ENCODE assay signal across 13 cellular contexts in the genomic region with DNA sequence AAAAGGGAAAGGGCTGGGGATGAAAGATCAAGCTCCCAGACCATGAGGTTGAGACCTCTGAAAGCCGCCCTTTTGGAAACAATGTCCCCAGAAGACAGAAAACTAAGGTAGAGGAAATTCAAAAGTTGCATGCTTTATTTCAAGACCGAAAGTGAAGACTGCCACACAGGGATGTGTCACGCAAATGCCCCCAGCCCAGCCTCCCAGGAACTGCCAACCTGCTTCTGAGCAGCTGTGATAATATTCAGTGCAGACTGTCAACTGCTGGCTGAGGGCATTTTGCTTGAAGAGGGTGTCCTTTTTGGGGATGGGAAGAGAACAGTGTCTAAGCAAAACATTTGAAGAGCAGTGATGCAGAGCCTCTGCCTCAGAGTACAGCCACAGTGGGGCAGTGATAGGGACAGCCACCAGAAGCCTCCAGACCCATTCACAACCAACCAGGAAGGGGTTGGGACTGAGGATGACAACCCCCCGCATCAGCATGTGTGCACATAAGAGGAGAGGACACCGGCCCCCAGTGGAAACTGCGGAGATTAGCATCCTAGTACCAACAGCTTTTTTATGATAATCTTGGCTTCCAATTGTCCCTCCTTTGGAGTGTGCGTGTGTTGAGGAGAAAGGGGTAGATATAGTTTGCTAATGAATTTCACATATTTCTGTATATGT. TPM values are rescaled to one million over a fixed set of nuclear protein-coding genes. Genes with fewer than 3 reads are reported as not detected.
DNase-seq lines count a peak whose midpoint lies in the region; TF ChIP-seq lines count a peak whose summit lies in the region.
"Had no signal": no experiment of that assay in that cellular context is flagged by ENCODE, and none has a peak within 500 bp of the region (broad histone marks: within the 10 kb centered on the region; RNA-seq: fewer than 3 reads in every experiment).

No MANE protein-coding gene starts in this region.

- no peak overlapping the region for H3K9ac ChIP-seq in H9 (ENCODE audit: extremely low read depth, insufficient read length, low read length)
- no peak overlapping the region; the same call in 1 of the 2 replicates for H3K9ac ChIP-seq in OCI-LY1 (ENCODE audit: low read length)
- no peak overlapping the region for H3K9ac ChIP-seq in endodermal cell (ENCODE audit: extremely low read depth, low read length, poor library complexity, severe bottlenecking)
- H3K9ac ChIP-seq: BLaER1 had no signal

- H4K20me1 ChIP-seq in H9 (ENCODE audit: control insufficient read depth, insufficient read depth, insufficient read length) (no peaks in the 10 kb centered on the region), OCI-LY1 (ENCODE audit: insufficient read depth, low read length) (no peaks in the 10 kb centered on the region)
- H4K20me1 ChIP-seq: BLaER1 had no signal

- H3F3A ChIP-seq in OCI-LY1 (ENCODE audit: insufficient read depth, low read length) = peaks cover 6% of the 10 kb centered on the region; the same call in 1 of the 2 replicates

- no peak overlapping the region for H4K5ac ChIP-seq in H9 (ENCODE audit: insufficient read length, low read depth, low read length)

- no peak overlapping the region for H2BK120ac ChIP-seq in H9 (ENCODE audit: low read depth, low read length, poor library complexity, severe bottlenecking)

- H2BK12ac ChIP-seq in H9 (ENCODE audit: insufficient read length, low read depth, low read length) = no peak overlapping the region

- WGBS in H9 (ENCODE audit: extremely low coverage, insufficient read length, low lambda C conversion rate) = no CpG with 5 or more reads among the region's 7 CpGs
- 79 to 96% methylated on average over 4 to 7 of the region's 7 CpGs for WGBS in endodermal cell (ENCODE audit: insufficient coverage in 1 of 2, insufficient read length in 1 of 2), 2 experiments

- H4K91ac ChIP-seq in H9 (ENCODE audit: insufficient read length, low read depth, low read length) = no peak overlapping the region

- no peak overlapping the region for H2BK20ac ChIP-seq in H9 (ENCODE audit: low read depth, low read length, poor library complexity, severe bottlenecking)

- H3K27me3 Mint-ChIP-seq in H9 (ENCODE audit: low read depth) (no peaks in the 10 kb centered on the region), endodermal cell (ENCODE audit: insufficient read depth) (no peaks in the 10 kb centered on the region)

- H3K36me3 Mint-ChIP-seq in H9 (ENCODE audit: insufficient read depth in 1 of 3, low read depth in 3 of 3) = no peaks in the 10 kb centered on the region
- H3K36me3 Mint-ChIP-seq in endodermal cell (ENCODE audit: low read depth) = no peaks in the 10 kb centered on the region

- H3K27ac ChIP-seq in H9 (ENCODE audit: insufficient read length, low read depth, low read length) (no peak overlapping the region), OCI-LY1 (ENCODE audit: low read depth, low read length, poor library complexity, severe bottlenecking) (peak overlapping the region; percentile 64), endodermal cell (ENCODE audit: low read depth, low read length) (no peak overlapping the region), SJCRH30 (no peak overlapping the region)
- H3K27ac ChIP-seq: BLaER1, left ventricle myocardium inferior had no signal

- H3T11ph ChIP-seq in H9 (ENCODE audit: low read length) = no peak overlapping the region

- no peak overlapping the region for H3K14ac ChIP-seq in H9 (ENCODE audit: insufficient read depth, low read length)

- H3K4me1 Mint-ChIP-seq in H9 (peaks cover 13 to 17% of the 10 kb centered on the region in 2 experiments), endodermal cell (peaks cover 5% of the 10 kb centered on the region)

- H3K4me3 Mint-ChIP-seq in H9 (no peak overlapping the region), endodermal cell (no peak overlapping the region)

- TF ChIP-seq CTCF in H9 (conservative IDR thresholded peaks at IDR 0.05) (peak; percentile 27; the same call in 1 of the 3 replicates), OCI-LY1 (IDR thresholded peaks at IDR 0.05; ENCODE audit: low read length) (no peak), endodermal cell (conservative IDR thresholded peaks at IDR 0.05) (peak; percentile 37)

- H3K27ac Mint-ChIP-seq in H9 (no peak overlapping the region), endodermal cell (no peak overlapping the region)

- no peaks in the 10 kb centered on the region for H3K9me3 ChIP-seq in H9 (ENCODE audit: control insufficient read depth, low read depth, low read length)
- H3K9me3 ChIP-seq in OCI-LY1 (ENCODE audit: low read length) = no peaks in the 10 kb centered on the region
- no peaks in the 10 kb centered on the region for H3K9me3 ChIP-seq in endodermal cell (ENCODE audit: control insufficient read depth, low read length)
- H3K9me3 ChIP-seq in SJCRH30 (replicated peaks) = no peaks in the 10 kb centered on the region
- H3K9me3 ChIP-seq: BLaER1, left ventricle myocardium inferior had no signal

- no peaks in the 10 kb centered on the region for H3K4me1 ChIP-seq in H9 (ENCODE audit: insufficient read depth, low read length)
- peaks cover 22% of the 10 kb centered on the region for H3K4me1 ChIP-seq in OCI-LY1 (ENCODE audit: insufficient read depth, low read length, severe bottlenecking)
- H3K4me1 ChIP-seq in endodermal cell (ENCODE audit: control insufficient read depth, insufficient read depth, low read length) = no peaks in the 10 kb centered on the region
- no peaks in the 10 kb centered on the region for H3K4me1 ChIP-seq in SJCRH30
- H3K4me1 ChIP-seq: BLaER1, left ventricle myocardium inferior had no signal

- H3K27me3 ChIP-seq in H9 (ENCODE audit: insufficient read depth, low read length) = no peaks in the 10 kb centered on the region
- no peaks in the 10 kb centered on the region for H3K27me3 ChIP-seq in OCI-LY1 (ENCODE audit: insufficient read depth, low read length)
- H3K27me3 ChIP-seq in endodermal cell (ENCODE audit: control insufficient read depth, insufficient read depth, low read length, poor library complexity, severe bottlenecking) = no peaks in the 10 kb centered on the region
- H3K27me3 ChIP-seq in SJCRH30 = peaks cover 8% of the 10 kb centered on the region; the same call in 1 of the 2 replicates
- H3K27me3 ChIP-seq: BLaER1 had no signal

- H3K79me1 ChIP-seq in H9 (ENCODE audit: insufficient read depth, low read depth, low read length, poor library complexity, severe bottlenecking) = no peaks in the 10 kb centered on the region

- H3K36me3 ChIP-seq in OCI-LY1 (ENCODE audit: insufficient read depth, low read length) = no peaks in the 10 kb centered on the region
- H3K36me3 ChIP-seq in endodermal cell (ENCODE audit: control insufficient read depth, insufficient read depth, low read length) = no peaks in the 10 kb centered on the region
- H3K36me3 ChIP-seq in SJCRH30 = no peaks in the 10 kb centered on the region
- H3K36me3 ChIP-seq: BLaER1, left ventricle myocardium inferior had no signal

- H2AFZ ChIP-seq in H9 (ENCODE audit: low read length) = no peak overlapping the region
- H2AFZ ChIP-seq in OCI-LY1 (ENCODE audit: low read length) = no peak overlapping the region

- no peak overlapping the region for H4K8ac ChIP-seq in H9 (replicated peaks; ENCODE audit: insufficient read length, low read depth, low read length)

- H3K23me2 ChIP-seq in H9 (ENCODE audit: insufficient read length, low read depth, low read length, poor library complexity, severe bottlenecking) = no peaks in the 10 kb centered on the region

- H3K9me3 Mint-ChIP-seq in H9 = no peaks in the 10 kb centered on the region
- peaks cover 4% of the 10 kb centered on the region for H3K9me3 Mint-ChIP-seq in endodermal cell

- H2BK5ac ChIP-seq in H9 (ENCODE audit: insufficient read length, low read length) = no peak overlapping the region

- H3K56ac ChIP-seq in H9 (ENCODE audit: insufficient read length, low read depth, low read length) = no peak overlapping the region

- no peak overlapping the region for H2BK15ac ChIP-seq in H9 (ENCODE audit: low read depth, low read length)

- H3K79me2 ChIP-seq in H9 (ENCODE audit: insufficient read depth, low read length) = no peaks in the 10 kb centered on the region
- H3K79me2 ChIP-seq in OCI-LY1 (ENCODE audit: insufficient read depth, low read length) = no peaks in the 10 kb centered on the region

- H3K4me3 ChIP-seq in OCI-LY1 (ENCODE audit: low read depth, low read length, poor library complexity, severe bottlenecking) = no peak overlapping the region
- H3K4me3 ChIP-seq in endodermal cell (ENCODE audit: low read length) = no peak overlapping the region
- no peak overlapping the region for H3K4me3 ChIP-seq in SJCRH30
- H3K4me3 ChIP-seq: BLaER1, left ventricle myocardium inferior had no signal

- H3K9me2 ChIP-seq in OCI-LY1 (ENCODE audit: low read depth, low read length) = no peaks in the 10 kb centered on the region

- H3K18ac ChIP-seq in H9 (ENCODE audit: insufficient read length, low read depth, low read length) = no peak overlapping the region

- H3K4me2 ChIP-seq in H9 (ENCODE audit: insufficient read depth, insufficient read length, low read length) (no peak overlapping the region), OCI-LY1 (ENCODE audit: low read length) (peak overlapping the region; percentile 21; the same call in 1 of the 2 replicates)
- H3K4me2 ChIP-seq: BLaER1 had no signal

- H2AK5ac ChIP-seq in H9 (ENCODE audit: insufficient read length, low read length) = no peak overlapping the region

- intact Hi-C loops in head of caudate nucleus (cut with DNase I) = no loop called here

- H3K4ac ChIP-seq in H9 (ENCODE audit: low read depth, low read length) = no peak overlapping the region

- DNase-seq in Daoy (ENCODE audit: low read depth) (peak; percentile 33), H9 (peak; percentile 14), endodermal cell (peak; percentile 53), SJCRH30 (no peak), head of caudate nucleus (no peak), COR-L47 (lab: John Stamatoyannopoulos, UW) (no peak), NCI-H187 treated with DMSO at 0.1 percent for 48 hours (lab: John Stamatoyannopoulos, UW) (no peak)
- DNase-seq: DMS79 treated with DMSO at 0.1 percent for 48 hours; left ventricle myocardium inferior; NCI-H526 treated with DMSO at 0.1 percent for 48 hours; stimulated activated CD4-positive, alpha-beta T cell treated with anti-CD3 and anti-CD28 coated beads, Interleukin-15, amount 100 ng/mL, for 24 hours had no signal

- no peak overlapping the region for H3K23ac ChIP-seq in H9 (ENCODE audit: insufficient read length, low read depth, low read length)

RNA-seq across cellular contexts. Expression of gene NFE2L3, which starts 34.7 kb away (rescaled TPM):
- total RNA-seq in Daoy (2014; rRNA removed; shearing (Covaris generic)) = 273 and 296 TPM in 2 replicates
- total RNA-seq in H9 (2021) (46.1 and 46.9 TPM in 2 replicates), endodermal cell (10 to 100 TPM; 20.2 to 48.4 TPM)
- 14.4 TPM for polyA plus RNA-seq in endodermal cell (2013, experiment 1 of 2)
- polyA plus RNA-seq in endodermal cell (2013, experiment 2 of 2) = 11.3 TPM
- total RNA-seq in SJCRH30 (2014; rRNA removed; shearing (Covaris generic)) = not detected in 2 replicates

Comparison
In these comparisons a context has a peak if more than half of its experiments do, and no peak if none do; other contexts are left out.
1. DNase-seq: peak in Daoy (single experiment), H9 (single experiment) and endodermal cell (single experiment); none in SJCRH30 (0 of 2), head of caudate nucleus (0 of 42), COR-L47 (single experiment) and NCI-H187 treated with DMSO at 0.1 percent for 48 hours (single experiment).
2. RNA of gene NFE2L3, which starts 34.7 kb away (total RNA-seq): 273 to 296 TPM in Daoy, 20.2 to 48.4 TPM in endodermal cell and 46.1 to 46.9 TPM in H9; not detected in SJCRH30; every median in the first group is over 10 times any median in the second.